ENCODE assay signal across 10 cellular contexts in the genomic region with DNA sequence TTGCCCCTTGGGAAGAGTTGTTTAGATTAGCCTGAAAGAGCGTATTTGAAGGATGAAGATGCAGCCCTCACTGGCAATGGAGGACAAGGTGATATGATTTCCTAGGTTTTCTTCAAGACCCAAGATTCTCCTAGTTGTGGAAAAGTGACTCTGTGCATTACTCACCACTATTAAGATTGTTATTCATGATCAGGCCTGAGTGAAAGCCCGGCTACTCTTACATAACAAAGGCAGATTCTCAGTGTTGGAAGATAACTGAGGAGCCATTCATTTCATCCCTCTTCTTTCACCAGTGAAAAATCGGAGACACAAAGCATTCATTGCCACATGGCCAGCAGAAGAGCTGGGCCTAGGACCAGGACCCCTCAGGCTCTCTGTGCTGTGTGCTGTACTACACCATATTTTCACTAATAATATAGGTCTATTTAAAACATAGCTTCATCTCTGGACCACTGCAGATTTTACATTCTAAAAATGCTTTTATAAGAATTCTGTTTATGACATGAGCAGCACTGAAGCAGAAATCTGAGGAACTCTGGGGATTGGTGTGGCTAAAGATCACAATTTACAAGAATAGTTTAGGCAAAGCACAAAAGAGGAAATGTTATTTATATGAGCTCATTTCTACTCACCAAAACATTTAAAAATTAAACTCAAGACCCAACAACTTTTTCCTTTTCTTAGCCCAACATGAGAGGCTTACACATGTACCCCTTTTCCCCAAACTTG.
DNase-seq lines count a peak whose midpoint lies in the region; TF ChIP-seq lines count a peak whose summit lies in the region.
"Had no signal": no experiment of that assay in that cellular context is flagged by ENCODE, and none has a peak within 500 bp of the region (broad histone marks: within the 10 kb centered on the region; RNA-seq: fewer than 3 reads in every experiment).

No MANE protein-coding gene starts in this region.

- H3K4me1 Mint-ChIP-seq in osteocyte (ENCODE audit: unreplicated experiment) = peaks cover 41% of the 10 kb centered on the region

- H3K9me3 Mint-ChIP-seq in osteocyte (ENCODE audit: unreplicated experiment) = no peaks in the 10 kb centered on the region
- H3K9me3 Mint-ChIP-seq: activated CD8-positive, alpha-beta T cell treated with anti-CD3 and anti-CD28 coated beads for 36 hours had no signal

- H3K36me3 Mint-ChIP-seq in osteocyte (ENCODE audit: unreplicated experiment) = peaks cover 1% of the 10 kb centered on the region

- CTCF ChIA-PET in BJ (lab: Yijun Ruan, JAX) = interaction anchor here (0.6 to 1.4 kb wide), 2 partner anchors 142 to 178 kb away, joined by 4 to 5 read pairs; no protein-coding TSS in a partner anchor
- CTCF ChIA-PET in RWPE1 (lab: Yijun Ruan, JAX) = no interaction called here

- no peak overlapping the region for H3K4me3 Mint-ChIP-seq in osteocyte (ENCODE audit: unreplicated experiment)
- H3K4me3 Mint-ChIP-seq: activated CD8-positive, alpha-beta T cell treated with anti-CD3 and anti-CD28 coated beads for 36 hours had no signal

- POLR2A ChIA-PET in BJ (lab: Charles Lee) (interaction anchor here (0.6 to 1.8 kb wide), 5 partner anchors 14 to 186 kb away, joined by 3 to 15 read pairs (median 5); a partner anchor contains a TSS), RWPE1 (lab: Yijun Ruan, JAX; ENCODE audit: low non-redundant PET) (no interaction called here)

- peak overlapping the region; percentile 89 for H3K27ac Mint-ChIP-seq in osteocyte (ENCODE audit: unreplicated experiment)
- H3K27ac Mint-ChIP-seq: activated CD8-positive, alpha-beta T cell treated with anti-CD3 and anti-CD28 coated beads for 36 hours had no signal

- H3K27ac ChIP-seq in SJCRH30 = peak overlapping the region; percentile 26; the same call in 1 of the 2 replicates
- H3K27ac ChIP-seq in RWPE1 = no peak overlapping the region

- no peak overlapping the region for H3K4me3 ChIP-seq in BJ (ENCODE audit: low read depth, low read length)
- H3K4me3 ChIP-seq in SJCRH30 = no peak overlapping the region
- no peak overlapping the region for H3K4me3 ChIP-seq in fibroblast of mammary gland (ENCODE audit: control insufficient read depth, low read depth, low read length)

- DNase-seq in BJ (ENCODE audit: low read depth) = peak; percentile 79
- DNase-seq in SJCRH30 = no peak
- peak; percentile 74 for DNase-seq in fibroblast of mammary gland (ENCODE audit: low read depth)
- no peak for DNase-seq in osteocyte (ENCODE audit: extremely low spot score, unreplicated experiment)
- no peak for DNase-seq in GF-D8 (lab: John Stamatoyannopoulos, UW)
- DNase-seq in AML-193 (lab: John Stamatoyannopoulos, UW) = no peak
- no peak for DNase-seq in RWPE1 (ENCODE audit: low spot score)
- DNase-seq in stimulated activated CD4-positive, alpha-beta T cell treated with anti-CD3 and anti-CD28 coated beads, Interleukin-12 subunit alpha, Interleukin-12 subunit beta, amount 100 ng/mL, for 4 hours = no peak
- DNase-seq: activated CD8-positive, alpha-beta T cell treated with anti-CD3 and anti-CD28 coated beads for 36 hours; NCI-H82 had no signal

- no peaks in the 10 kb centered on the region for H3K27me3 ChIP-seq in BJ (ENCODE audit: control insufficient read depth, insufficient read depth, low read length)
- no peaks in the 10 kb centered on the region for H3K27me3 ChIP-seq in SJCRH30

- H3K27me3 Mint-ChIP-seq in osteocyte (ENCODE audit: unreplicated experiment) = no peaks in the 10 kb centered on the region

- peaks cover 31% of the 10 kb centered on the region for H3K4me1 ChIP-seq in SJCRH30

- H3K36me3 ChIP-seq in BJ (ENCODE audit: control insufficient read depth, insufficient read depth, low read length) = no peaks in the 10 kb centered on the region
- H3K36me3 ChIP-seq in SJCRH30 = no peaks in the 10 kb centered on the region

- TF ChIP-seq CTCF in BJ (IDR thresholded peaks at IDR 0.05; ENCODE audit: insufficient read depth, low read depth, low read length) (no peak), fibroblast of mammary gland (conservative IDR thresholded peaks at IDR 0.05; ENCODE audit: control insufficient read depth, insufficient read depth, low read depth, low read length) (no peak), osteocyte (IDR thresholded peaks at IDR 0.05) (no peak), RWPE1 (conservative IDR thresholded peaks at IDR 0.05; ENCODE audit: low read depth) (no peak)

- H3K9me3 ChIP-seq in SJCRH30 (replicated peaks) = no peaks in the 10 kb centered on the region

Comparison
In these comparisons a context has a peak if more than half of its experiments do, and no peak if none do; other contexts are left out.
1. DNase-seq: peak in BJ (single experiment) and fibroblast of mammary gland (single experiment); none in SJCRH30 (0 of 2), osteocyte (single experiment), GF-D8 (single experiment), AML-193 (0 of 2), RWPE1 (single experiment) and stimulated activated CD4-positive, alpha-beta T cell treated with anti-CD3 and anti-CD28 coated beads, Interleukin-12 subunit alpha, Interleukin-12 subunit beta, amount 100 ng/mL, for 4 hours (single experiment).